ENCODE assay signal across 21 cellular contexts in the genomic region with DNA sequence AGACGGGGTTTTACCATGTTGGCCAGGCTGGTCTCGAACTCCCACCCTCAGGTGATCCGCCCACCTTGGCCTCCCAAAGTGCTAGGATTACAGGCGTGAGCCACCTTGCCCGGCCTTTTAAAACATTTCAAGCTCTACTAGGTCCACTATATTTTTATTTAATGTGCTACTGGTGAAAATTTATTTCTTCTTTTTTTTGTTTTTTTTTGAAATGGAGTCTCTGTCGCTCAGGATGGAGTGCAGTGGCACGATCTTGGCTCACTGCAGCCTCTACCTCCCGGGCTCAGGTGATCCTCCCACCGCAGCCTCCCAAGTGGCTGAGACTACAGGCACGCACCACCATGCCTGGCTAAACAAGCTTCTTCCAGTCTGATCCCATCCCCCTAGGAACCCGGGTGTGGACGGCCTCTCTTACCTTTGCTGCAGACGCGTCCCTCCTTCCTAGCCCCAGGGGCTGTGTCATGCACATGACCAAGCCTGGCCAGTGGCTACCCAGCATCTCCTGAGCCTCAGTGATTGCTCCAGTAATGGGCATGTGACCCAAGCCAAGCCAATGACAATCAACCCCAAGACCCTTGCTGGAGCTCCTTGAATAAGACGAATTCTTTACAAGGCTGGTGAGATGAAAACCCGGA. TPM values are rescaled to one million over a fixed set of nuclear protein-coding genes. Genes with fewer than 3 reads are reported as not detected.
DNase-seq lines count a peak whose midpoint lies in the region; ATAC-seq, FAIRE-seq and TF ChIP-seq lines count a peak whose summit lies in the region.
"Had no signal": no experiment of that assay in that cellular context is flagged by ENCODE, and none has a peak within 500 bp of the region (broad histone marks: within the 10 kb centered on the region; RNA-seq: fewer than 3 reads in every experiment).

No MANE protein-coding gene starts in this region.

- peaks cover 22% of the 10 kb centered on the region for H3F3A ChIP-seq in GM23248 (ENCODE audit: insufficient read depth)

- H3K9me3 ChIP-seq in GM23248 (ENCODE audit: low read depth) (no peaks in the 10 kb centered on the region), keratinocyte (ENCODE audit: control insufficient read depth, low read depth, low read length) (no peaks in the 10 kb centered on the region), tibial nerve (no peaks in the 10 kb centered on the region)

- H3K4me1 ChIP-seq in GM23248 (ENCODE audit: insufficient read depth): peaks cover 55% of the 10 kb centered on the region
- H3K4me1 ChIP-seq in keratinocyte (ENCODE audit: control insufficient read depth, extremely low read depth, insufficient read depth, low read length): peaks cover 26% of the 10 kb centered on the region
- peaks cover 0 to 64% (median 15%) of the 10 kb centered on the region in 4 donors for H3K4me1 ChIP-seq in tibial nerve

- H3K79me2 ChIP-seq in GM23248 (ENCODE audit: insufficient read depth) (no peaks in the 10 kb centered on the region), keratinocyte (ENCODE audit: control insufficient read depth, insufficient read depth, low read length) (no peaks in the 10 kb centered on the region)

- peak overlapping the region; percentile 77 for H3K9ac ChIP-seq in GM23248
- no peak overlapping the region for H3K9ac ChIP-seq in keratinocyte (ENCODE audit: control insufficient read depth, extremely low read depth, insufficient read depth, low read length)

- no peak overlapping the region for H3K4me3 ChIP-seq in GM23248
- H3K4me3 ChIP-seq in keratinocyte (ENCODE audit: control insufficient read depth in 2 of 3, extremely low read depth in 1 of 3, insufficient read depth in 2 of 3, low read depth in 1 of 3, low read length in 3 of 3): no peak overlapping the region
- H3K4me3 ChIP-seq in tibial nerve: no peak overlapping the region

- H3K4me2 ChIP-seq in GM23248 (ENCODE audit: unreplicated experiment) (no peak overlapping the region), keratinocyte (ENCODE audit: control insufficient read depth, extremely low read depth, insufficient read depth, low read depth, low read length) (no peak overlapping the region)

- no peaks in the 10 kb centered on the region for H3K9me2 ChIP-seq in GM23248 (ENCODE audit: insufficient read depth)

- ATAC-seq in WTC11: no peak
- no peak for ATAC-seq in sciatic nerve
- ATAC-seq: activated T-helper 17 cell treated with anti-CD3 and anti-CD28 coated beads, Interleukin-2, amount 50 U/mL, for 72 hours; stimulated activated memory B cell treated with anti-CD40 and anti-IgM and Interleukin-4, amounts not matched to agents 10 μg/mL and 1 μg/mL and 100 μg/mL, for 72 hours had no signal

- H3K36me3 Mint-ChIP-seq in WTC11: no peaks in the 10 kb centered on the region
- H3K36me3 Mint-ChIP-seq: activated CD4-positive, alpha-beta memory T cell treated with anti-CD3 and anti-CD28 coated beads for 36 hours; activated naive CD4-positive, alpha-beta T cell treated with anti-CD3 and anti-CD28 coated beads, Interleukin-2, amount 50 U/mL, for 24 hours; CD8-positive, alpha-beta memory T cell; memory B cell had no signal

- peak overlapping the region; percentile 95 for H3K27ac ChIP-seq in GM23248
- peak overlapping the region; percentile 99 for H3K27ac ChIP-seq in keratinocyte (ENCODE audit: control insufficient read depth, insufficient read depth, low read length)
- H3K27ac ChIP-seq in tibial nerve: peak overlapping the region in 3 of 4 donors; percentile 46 to 96 (median 94)

- H3K9me3 Mint-ChIP-seq in WTC11: peaks cover 4% of the 10 kb centered on the region; the same call in 1 of the 2 replicates
- H3K9me3 Mint-ChIP-seq: activated CD4-positive, alpha-beta memory T cell treated with anti-CD3 and anti-CD28 coated beads for 36 hours; activated naive CD4-positive, alpha-beta T cell treated with anti-CD3 and anti-CD28 coated beads, Interleukin-2, amount 50 U/mL, for 24 hours; activated T-helper 17 cell treated with anti-CD3 and anti-CD28 coated beads, Interleukin-2, amount 50 U/mL, for 72 hours; memory B cell; stimulated activated memory B cell treated with anti-CD40 and anti-IgM and Interleukin-4, amounts not matched to agents 10 μg/mL and 1 μg/mL and 100 μg/mL, for 72 hours had no signal

- FAIRE-seq in keratinocyte (lab: Jason Lieb, UNC): no peak
- FAIRE-seq: G401.6 had no signal

- intact Hi-C loops in sciatic nerve (cut with DNase I): no loop called here

- TF ChIP-seq CTCF in WTC11 (IDR thresholded peaks at IDR 0.05) (no peak), keratinocyte (optimal IDR thresholded peaks at IDR 0.05 in 1 of 3, IDR thresholded peaks at IDR 0.05 in 1 of 3, conservative IDR thresholded peaks at IDR 0.05 in 1 of 3; ENCODE audit: extremely low read depth in 1 of 3, insufficient read depth in 2 of 3, low read length in 3 of 3) (no peak), tibial nerve (IDR thresholded peaks at IDR 0.05) (no peak)

- peaks cover 4% of the 10 kb centered on the region; the same call in 1 of the 2 replicates for H3K4me1 Mint-ChIP-seq in WTC11

- no peak for DNase-seq in GM23248
- no peak for DNase-seq in WTC11 (ENCODE audit: low spot score)
- no peak for DNase-seq in keratinocyte (ENCODE audit: low read depth, low spot score)
- no peak for DNase-seq in tibial nerve (ENCODE audit: low spot score in 2 of 2)
- no peak for DNase-seq in SIG-M5 (lab: John Stamatoyannopoulos, UW)
- DNase-seq in NCI-H1417 treated with DMSO at 0.1 percent for 48 hours (lab: John Stamatoyannopoulos, UW): no peak
- no peak for DNase-seq in sciatic nerve (ENCODE audit: low spot score)
- DNase-seq: activated CD4-positive, alpha-beta memory T cell treated with anti-CD3 and anti-CD28 coated beads for 36 hours; activated CD8-positive, alpha-beta memory T cell treated with anti-CD3 and anti-CD28 coated beads, Interleukin-2, amount 50 U/mL, for 48 hours; anterior cingulate cortex; CD8-positive, alpha-beta memory T cell; NCI-H1092; NCI-H1930; NCI-H82; Right ventricle myocardium superior; stimulated activated CD4-positive, alpha-beta T cell treated with anti-CD3 and anti-CD28 coated beads, Interleukin-4, amount 100 ng/mL, for 1 hour had no signal

- in situ Hi-C loops in GM23248 (cut with MboI): no loop called here

- no peak overlapping the region for H3K27ac Mint-ChIP-seq in WTC11
- H3K27ac Mint-ChIP-seq: activated CD4-positive, alpha-beta memory T cell treated with anti-CD3 and anti-CD28 coated beads for 36 hours; activated naive CD4-positive, alpha-beta T cell treated with anti-CD3 and anti-CD28 coated beads, Interleukin-2, amount 50 U/mL, for 24 hours; activated T-helper 17 cell treated with anti-CD3 and anti-CD28 coated beads, Interleukin-2, amount 50 U/mL, for 72 hours; memory B cell; stimulated activated memory B cell treated with anti-CD40 and anti-IgM and Interleukin-4, amounts not matched to agents 10 μg/mL and 1 μg/mL and 100 μg/mL, for 72 hours had no signal

- no peaks in the 10 kb centered on the region for H3K9me1 ChIP-seq in keratinocyte (ENCODE audit: control insufficient read depth, extremely low read depth, insufficient read depth, low read length)

- H3K36me3 ChIP-seq in GM23248 (ENCODE audit: low read depth): no peaks in the 10 kb centered on the region
- no peaks in the 10 kb centered on the region for H3K36me3 ChIP-seq in keratinocyte (ENCODE audit: control insufficient read depth in 2 of 2, extremely low read depth in 1 of 2, insufficient read depth in 2 of 2, low read length in 2 of 2)
- H3K36me3 ChIP-seq in tibial nerve: no peaks in the 10 kb centered on the region

- CTCF ChIA-PET in WTC11 (lab: Charles Lee): interaction anchor here (0.7 to 1.2 kb wide), 3 partner anchors 28 to 232 kb away, joined by 3 read pairs; no protein-coding TSS in a partner anchor

- no peak overlapping the region for H3K4me3 Mint-ChIP-seq in WTC11
- H3K4me3 Mint-ChIP-seq: activated CD4-positive, alpha-beta memory T cell treated with anti-CD3 and anti-CD28 coated beads for 36 hours; activated naive CD4-positive, alpha-beta T cell treated with anti-CD3 and anti-CD28 coated beads, Interleukin-2, amount 50 U/mL, for 24 hours; activated T-helper 17 cell treated with anti-CD3 and anti-CD28 coated beads, Interleukin-2, amount 50 U/mL, for 72 hours; memory B cell; stimulated activated memory B cell treated with anti-CD40 and anti-IgM and Interleukin-4, amounts not matched to agents 10 μg/mL and 1 μg/mL and 100 μg/mL, for 72 hours had no signal

- WGBS in GM23248 (ENCODE audit: low coverage in 1 of 2, low lambda C conversion rate in 2 of 2, missing lambda C conversion rate in 2 of 2), 2 experiments: 94 to 98% methylated on average over 14 to 16 of the region's 16 CpGs
- WGBS in tibial nerve, 2 donors: 96 to 97% methylated on average over 16 of the region's 16 CpGs

- dilution Hi-C loops in keratinocyte (cut with MboI; ENCODE audit: extremely low pct_ligation_motif_present, low sequenced_read_pairs): no loop called here

- no peak overlapping the region for H2AFZ ChIP-seq in GM23248
- H2AFZ ChIP-seq in keratinocyte (ENCODE audit: control insufficient read depth, low read length): no peak overlapping the region

- TF ChIP-seq POLR2A in tibial nerve (IDR thresholded peaks at IDR 0.05): no peak

- H4K20me1 ChIP-seq in GM23248 (ENCODE audit: insufficient read depth) (no peaks in the 10 kb centered on the region), keratinocyte (ENCODE audit: control insufficient read depth, extremely low read depth, insufficient read depth, low read length) (no peaks in the 10 kb centered on the region)

- no peaks in the 10 kb centered on the region for H3K27me3 ChIP-seq in GM23248 (replicated peaks; ENCODE audit: insufficient read depth)
- no peaks in the 10 kb centered on the region for H3K27me3 ChIP-seq in keratinocyte (ENCODE audit: control insufficient read depth, extremely low read depth, insufficient read depth, low read length)
- H3K27me3 ChIP-seq in tibial nerve: no peaks in the 10 kb centered on the region

- TF ChIP-seq EP300 in tibial nerve (IDR thresholded peaks at IDR 0.05): no peak

- peaks cover 5% of the 10 kb centered on the region for H3K27me3 Mint-ChIP-seq in WTC11 (ENCODE audit: low read depth)
- H3K27me3 Mint-ChIP-seq: activated CD4-positive, alpha-beta memory T cell treated with anti-CD3 and anti-CD28 coated beads for 36 hours; activated naive CD4-positive, alpha-beta T cell treated with anti-CD3 and anti-CD28 coated beads, Interleukin-2, amount 50 U/mL, for 24 hours; activated T-helper 17 cell treated with anti-CD3 and anti-CD28 coated beads, Interleukin-2, amount 50 U/mL, for 72 hours; CD8-positive, alpha-beta memory T cell; memory B cell; stimulated activated memory B cell treated with anti-CD40 and anti-IgM and Interleukin-4, amounts not matched to agents 10 μg/mL and 1 μg/mL and 100 μg/mL, for 72 hours had no signal

- POLR2A ChIA-PET in WTC11 (lab: Charles Lee): no interaction called here

RNA-seq across cellular contexts. Expression of a gene that starts 40.1 kb away (rescaled TPM):
- total RNA-seq in GM23248 (2014; rRNA removed; shearing (Covaris generic)): 83.2 and 92.1 TPM in 2 replicates
- polyA plus RNA-seq in GM23248 (2016; fragmentation: Nextera tagmentation; extraction: Ambion mirVana) (150 and 159 TPM in 2 replicates), keratinocyte (56.8 to 145 TPM (median 85.4 TPM) in 3 replicates)
- total RNA-seq in WTC11 (2021) (72.4 to 77.7 TPM (median 73.0 TPM) in 3 replicates), tibial nerve (10 to 100 TPM; 54.8 to 73.0 (median 65.3) TPM), sciatic nerve (200 TPM)
- polyA plus RNA-seq in keratinocyte (2011; ENCODE audit: low read depth): 40.8 TPM
- 145 and 178 TPM in 2 replicates for polyA plus RNA-seq in keratinocyte (2011; cell fraction: cytosol; rRNA removed)
- polyA plus RNA-seq in keratinocyte (2011; cell fraction: nucleus; rRNA removed): 81.8 and 90.5 TPM in 2 replicates
- 118 and 158 TPM in 2 replicates for polyA plus RNA-seq in keratinocyte (2012; ENCODE audit: low replicate concordance)
- polyA minus RNA-seq in keratinocyte: 98.1 to 234 TPM (median 126 TPM) in 3 replicates
- 127 TPM for polyA minus RNA-seq in keratinocyte (2011; cell fraction: cytosol; rRNA and poly(A)+ RNA removed)
- polyA minus RNA-seq in keratinocyte (2011; cell fraction: nucleus; rRNA and poly(A)+ RNA removed): 34.0 and 41.3 TPM in 2 replicates

RNA-seq across cellular contexts. Expression of a gene that starts 41.5 kb away (rescaled TPM):
- total RNA-seq in GM23248 (2014; rRNA removed; shearing (Covaris generic)): 5.9 and 6.7 TPM in 2 replicates
- polyA plus RNA-seq in GM23248 (2016; fragmentation: Nextera tagmentation; extraction: Ambion mirVana) (5.3 and 5.4 TPM in 2 replicates), keratinocyte (15.9 to 18.1 TPM (median 17.3 TPM) in 3 replicates)
- total RNA-seq in WTC11 (2021) (54.2 to 65.2 TPM (median 56.2 TPM) in 3 replicates), tibial nerve (10 to 100 TPM; 24.3 to 30.6 (median 27.0) TPM), sciatic nerve (40.0 TPM)
- 6.6 TPM for polyA plus RNA-seq in keratinocyte (2011; ENCODE audit: low read depth)
- polyA plus RNA-seq in keratinocyte (2011; cell fraction: cytosol; rRNA removed): 19.3 and 21.9 TPM in 2 replicates
- polyA plus RNA-seq in keratinocyte (2011; cell fraction: nucleus; rRNA removed): 16.5 and 16.8 TPM in 2 replicates
- 12.8 and 15.6 TPM in 2 replicates for polyA plus RNA-seq in keratinocyte (2012; ENCODE audit: low replicate concordance)
- 10.2 to 11.8 TPM (median 11.2 TPM) in 3 replicates for polyA minus RNA-seq in keratinocyte
- 17.3 TPM for polyA minus RNA-seq in keratinocyte (2011; cell fraction: cytosol; rRNA and poly(A)+ RNA removed)
- 6.4 and 10.1 TPM in 2 replicates for polyA minus RNA-seq in keratinocyte (2011; cell fraction: nucleus; rRNA and poly(A)+ RNA removed)
